Comparison of ENCODE assay signal across 10 cellular contexts in the genomic region with DNA sequence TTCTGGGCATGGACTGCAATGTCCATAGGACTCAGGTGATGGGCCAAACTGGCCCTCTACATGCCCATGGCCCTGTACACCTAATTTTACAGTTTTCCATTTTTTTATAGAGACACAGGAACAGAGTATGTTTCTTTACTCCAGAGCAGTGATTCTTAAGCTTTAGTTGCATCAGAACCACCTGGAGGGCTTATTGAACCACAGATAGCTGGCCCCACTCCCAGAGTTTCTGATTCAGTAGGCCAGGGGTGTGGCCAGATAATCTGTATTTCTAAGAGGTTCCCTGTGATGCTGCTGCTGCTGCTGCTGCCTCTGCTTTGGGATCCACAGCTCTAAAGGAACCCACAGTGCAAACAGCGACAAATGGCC. TPM values are rescaled to one million over a fixed set of nuclear protein-coding genes. Genes with fewer than 3 reads are reported as not detected.
A peak's percentile ranks its signal among the peaks of the same experiment; 100 is the strongest.
DNase-seq lines count a peak whose midpoint lies in the region; ATAC-seq, FAIRE-seq and TF ChIP-seq lines count a peak whose summit lies in the region.
"Had no signal": no experiment of that assay in that cellular context is flagged by ENCODE, and none has a peak within 500 bp of the region (broad histone marks: within the 10 kb centered on the region; RNA-seq: fewer than 3 reads in every experiment).

No MANE protein-coding gene starts in this region.

- H3K27me3 ChIP-seq in astrocyte (ENCODE audit: insufficient read depth, low read length), result no peaks in the 10 kb centered on the region
- H3K27me3 ChIP-seq in mesenchymal stem cell (ENCODE audit: control insufficient read depth in 1 of 2, insufficient read depth in 1 of 2, low read length in 2 of 2), result peaks cover 13 to 21% of the 10 kb centered on the region in 2 experiments
- H3K27me3 ChIP-seq: SJSA1 had no signal

- H3K36me3 Mint-ChIP-seq in astrocyte (ENCODE audit: low read depth, unreplicated experiment), result peaks cover 12% of the 10 kb centered on the region
- H3K36me3 Mint-ChIP-seq: naive B cell had no signal

- ATAC-seq in GM21390 (IDR thresholded peaks at IDR 0.05; ENCODE audit: unreplicated experiment) (peak; percentile 81), HG03439 (IDR thresholded peaks at IDR 0.05; ENCODE audit: unreplicated experiment) (no peak)

- H2BK5ac ChIP-seq in mesenchymal stem cell (ENCODE audit: low read depth, low read length, poor library complexity, severe bottlenecking), result no peak overlapping the region

- H3K79me1 ChIP-seq in mesenchymal stem cell (replicated peaks; ENCODE audit: low read length, poor library complexity, severe bottlenecking), result no peaks in the 10 kb centered on the region

- H4K91ac ChIP-seq in mesenchymal stem cell (ENCODE audit: low read length), result no peak overlapping the region

- no peak overlapping the region for H3K4me3 Mint-ChIP-seq in astrocyte (ENCODE audit: unreplicated experiment)
- H3K4me3 Mint-ChIP-seq: naive B cell had no signal

- no peak overlapping the region for H2BK12ac ChIP-seq in mesenchymal stem cell (ENCODE audit: low read length in 2 of 2)

- H3K4me1 Mint-ChIP-seq in astrocyte (ENCODE audit: low read depth, unreplicated experiment), result peaks cover 24% of the 10 kb centered on the region

- H3K79me2 ChIP-seq in astrocyte (ENCODE audit: insufficient read depth, low read length), result peaks cover 75% of the 10 kb centered on the region

- H4K20me1 ChIP-seq in astrocyte (ENCODE audit: insufficient read depth, low read length), result peaks cover 23% of the 10 kb centered on the region

- H3K4ac ChIP-seq in mesenchymal stem cell (ENCODE audit: low read depth in 1 of 2, low read length in 2 of 2), result no peak overlapping the region

- no peak overlapping the region for H4K8ac ChIP-seq in mesenchymal stem cell (ENCODE audit: low read length)

- WGBS in mesenchymal stem cell, result 95% methylated on average over 1 of the region's 1 CpG

- H3K4me2 ChIP-seq in astrocyte (ENCODE audit: low read length) (peak overlapping the region; percentile 95), mesenchymal stem cell (ENCODE audit: low read length, poor library complexity, severe bottlenecking) (no peak overlapping the region)

- peak; percentile 97 for DNase-seq in M059J (ENCODE audit: low read depth)
- peak; percentile 93 for DNase-seq in astrocyte (ENCODE audit: low read depth)
- peak; percentile 27 for DNase-seq in mesenchymal stem cell
- no peak for DNase-seq in stimulated activated CD4-positive, alpha-beta T cell treated with anti-CD3 and anti-CD28 coated beads, Interleukin-4, amount 100 ng/mL, for 24 hours
- no peak for DNase-seq in activated CD4-positive, alpha-beta T cell treated with anti-CD3 and anti-CD28 coated beads for 48 hours
- DNase-seq in kidney, result no peak
- DNase-seq: naive B cell had no signal

- no peak overlapping the region for H3K23ac ChIP-seq in mesenchymal stem cell (ENCODE audit: low read length in 2 of 2)

- H3K27ac Mint-ChIP-seq in astrocyte (ENCODE audit: unreplicated experiment), result peak overlapping the region; percentile 78
- H3K27ac Mint-ChIP-seq: naive B cell had no signal

- H3K27me3 Mint-ChIP-seq in astrocyte (ENCODE audit: low read depth, unreplicated experiment), result no peaks in the 10 kb centered on the region

- no peak overlapping the region for H2BK15ac ChIP-seq in mesenchymal stem cell (ENCODE audit: low read depth, poor library complexity, severe bottlenecking)

- H3K36me3 ChIP-seq in astrocyte (ENCODE audit: insufficient read depth, low read length) (peaks cover 17% of the 10 kb centered on the region), mesenchymal stem cell (ENCODE audit: control insufficient read depth in 1 of 2, insufficient read depth in 2 of 2, low read depth in 1 of 2, low read length in 2 of 2) (no peaks in the 10 kb centered on the region), kidney (ENCODE audit: control insufficient read depth in 1 of 2, insufficient read depth in 2 of 2, low read length in 2 of 2) (no peaks in the 10 kb centered on the region)
- H3K36me3 ChIP-seq: SJSA1 had no signal

- peaks cover 19% of the 10 kb centered on the region for H3K9me3 Mint-ChIP-seq in astrocyte (ENCODE audit: unreplicated experiment)
- H3K9me3 Mint-ChIP-seq: naive B cell had no signal

- H2BK120ac ChIP-seq in mesenchymal stem cell (ENCODE audit: low read depth, low read length), result no peak overlapping the region

- peaks cover 74% of the 10 kb centered on the region for H3K4me1 ChIP-seq in astrocyte (ENCODE audit: insufficient read depth, low read length)
- H3K4me1 ChIP-seq in mesenchymal stem cell (ENCODE audit: control insufficient read depth, insufficient read depth, low read depth, low read length), result peaks cover 12% of the 10 kb centered on the region
- peaks cover 14 to 21% of the 10 kb centered on the region in 2 donors for H3K4me1 ChIP-seq in kidney (ENCODE audit: control insufficient read depth in 1 of 2, insufficient read depth in 1 of 2, low read depth in 1 of 2, low read length in 2 of 2)

- H3K9me3 ChIP-seq in astrocyte (ENCODE audit: insufficient read depth, low read depth, low read length) (no peaks in the 10 kb centered on the region), mesenchymal stem cell (ENCODE audit: control insufficient read depth, low read length) (no peaks in the 10 kb centered on the region), kidney (ENCODE audit: control insufficient read depth in 1 of 2, low read length in 2 of 2) (no peaks in the 10 kb centered on the region)

- H3K18ac ChIP-seq in mesenchymal stem cell (ENCODE audit: low read depth in 1 of 2, low read length in 2 of 2), result no peak overlapping the region

- TF ChIP-seq CTCF in astrocyte (IDR thresholded peaks at IDR 0.05; ENCODE audit: insufficient read depth, low read depth, low read length) (no peak), kidney (IDR thresholded peaks at IDR 0.05; ENCODE audit: borderline replicate concordance, extremely low read depth, insufficient read depth) (no peak)

- H3K14ac ChIP-seq in mesenchymal stem cell (ENCODE audit: low read length in 2 of 2), result no peak overlapping the region

- no peak overlapping the region for H2AK5ac ChIP-seq in mesenchymal stem cell (ENCODE audit: low read length, severe bottlenecking)

- FAIRE-seq in astrocyte (lab: Jason Lieb, UNC), result no peak
- FAIRE-seq in kidney (lab: Jason Lieb, UNC), result no peak

- H3K9ac ChIP-seq in astrocyte (ENCODE audit: low read length), result peak overlapping the region; percentile 96
- H3K9ac ChIP-seq in mesenchymal stem cell (ENCODE audit: low read length), result no peak overlapping the region
- no peak overlapping the region for H3K9ac ChIP-seq in kidney (ENCODE audit: low read length in 2 of 2)

- peak overlapping the region; percentile 46 for H3K4me3 ChIP-seq in astrocyte (ENCODE audit: insufficient read depth, low read depth, low read length)
- H3K4me3 ChIP-seq in mesenchymal stem cell (ENCODE audit: insufficient read depth in 1 of 2, low read depth in 1 of 2, low read length in 2 of 2), result no peak overlapping the region
- H3K4me3 ChIP-seq in kidney (ENCODE audit: low read length in 2 of 2), result no peak overlapping the region
- H3K4me3 ChIP-seq: SJSA1 had no signal

- intact Hi-C loops in kidney (cut with DNase I), result no loop called here

- H3K27ac ChIP-seq in astrocyte (ENCODE audit: low read depth, low read length) (peak overlapping the region; percentile 95), mesenchymal stem cell (ENCODE audit: low read length, poor library complexity, severe bottlenecking) (peak overlapping the region; percentile 5), kidney (ENCODE audit: low read depth in 2 of 2, low read length in 2 of 2) (peak overlapping the region in 1 of 2 donors; percentile 27)
- H3K27ac ChIP-seq: SJSA1 had no signal

- no peak overlapping the region for H2AFZ ChIP-seq in astrocyte (ENCODE audit: low read depth, low read length)
- H2AFZ ChIP-seq in mesenchymal stem cell (ENCODE audit: low read depth, low read length), result no peak overlapping the region

RNA-seq across cellular contexts. Expression of gene RBP1, which starts 5.1 kb away (rescaled TPM):
- 24.4 and 28.6 TPM in 2 replicates for total RNA-seq in M059J (2014; rRNA removed; shearing (Covaris generic))
- 19.2 and 27.8 TPM in 2 replicates for total RNA-seq in astrocyte
- 4.0 TPM for polyA plus RNA-seq in mesenchymal stem cell (2013, experiment 1 of 2)
- 4.3 TPM for polyA plus RNA-seq in mesenchymal stem cell (2013, experiment 2 of 2)
- total RNA-seq in kidney, result 31.8 TPM
- 49.2 TPM for polyA plus RNA-seq in kidney (ENCODE audit: insufficient read depth, low read depth, low replicate concordance)

RNA-seq across cellular contexts. Expression of gene RBP2, which starts 58.1 kb away (rescaled TPM):
- total RNA-seq in M059J (2014; rRNA removed; shearing (Covaris generic)), result not detected in 2 replicates
- total RNA-seq in astrocyte, result not detected in 2 replicates
- polyA plus RNA-seq in mesenchymal stem cell (2013, experiment 1 of 2), result not detected
- not detected for polyA plus RNA-seq in mesenchymal stem cell (2013, experiment 2 of 2)
- not detected for total RNA-seq in kidney
- polyA plus RNA-seq in kidney (ENCODE audit: insufficient read depth, low read depth, low replicate concordance), result 13.5 TPM
- total RNA-seq: SJSA1 had no signal

Comparison
In these comparisons a context has a peak if more than half of its experiments do, and no peak if none do; other contexts are left out.
1. DNase-seq: peak in M059J (single experiment), astrocyte (single experiment) and mesenchymal stem cell (single experiment); none in stimulated activated CD4-positive, alpha-beta T cell treated with anti-CD3 and anti-CD28 coated beads, Interleukin-4, amount 100 ng/mL, for 24 hours (single experiment), activated CD4-positive, alpha-beta T cell treated with anti-CD3 and anti-CD28 coated beads for 48 hours (single experiment) and kidney (single experiment).